ENCODE assay signal across 30 cellular contexts in the genomic region with DNA sequence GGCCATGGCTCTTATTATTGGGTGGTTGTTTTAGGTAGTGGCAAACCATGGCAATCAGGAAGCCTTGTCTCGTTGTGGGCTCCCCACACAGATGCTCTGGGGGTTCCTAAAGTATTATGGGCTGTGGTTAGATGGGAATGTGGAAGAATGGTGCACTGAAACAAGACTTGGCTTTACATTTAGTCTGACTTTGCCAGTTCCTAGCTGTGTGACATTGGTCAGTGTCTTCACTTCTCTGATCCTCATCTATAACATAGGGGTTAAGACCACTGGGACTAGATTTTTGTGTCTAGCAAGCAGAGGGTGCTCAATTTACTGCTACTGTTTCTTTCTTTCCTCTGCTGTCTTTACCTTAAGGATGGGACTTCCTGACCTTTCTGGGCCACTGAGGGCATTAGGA.
"Had no signal": no experiment of that assay in that cellular context is flagged by ENCODE, and none has a peak within 500 bp of the region (broad histone marks: within the 10 kb centered on the region; RNA-seq: fewer than 3 reads in every experiment).

No MANE protein-coding gene starts in this region.

- H3K36me3 ChIP-seq: left lung, lower lobe of right lung, neural progenitor cell, neutrophil, ovary, prostate gland, stomach, thyroid gland, transverse colon, upper lobe of left lung, vagina had no signal

- H3K4me3 Mint-ChIP-seq: naive thymus-derived CD8-positive, alpha-beta T cell; nephron; neural progenitor cell; stimulated activated naive B cell treated with anti-CD40 and anti-IgM and Interleukin-4, amounts not matched to agents 10 μg/mL and 1 μg/mL and 100 μg/mL, for 72 hours had no signal

- H3K27me3 ChIP-seq: neural progenitor cell, ovary, testis, thyroid gland, upper lobe of left lung, vagina had no signal

- H2AFZ ChIP-seq: neural progenitor cell had no signal

- DNase-seq: hippocampal formation; left colon; left lung; lower lobe of right lung; mammary epithelial cell; mesenchymal stem cell; naive thymus-derived CD8-positive, alpha-beta T cell; occipital lobe; ovary; posterior cingulate gyrus; retina; right cardiac atrium; stimulated activated CD4-positive, alpha-beta T cell treated with anti-CD3 and anti-CD28 coated beads, Interleukin-12 subunit alpha, Interleukin-12 subunit beta, amount 100 ng/mL, for 4 hours; stimulated activated CD4-positive, alpha-beta T cell treated with anti-CD3 and anti-CD28 coated beads, Interleukin-15, amount 100 ng/mL, for 24 hours; stimulated activated CD4-positive, alpha-beta T cell treated with anti-CD3 and anti-CD28 coated beads, Interleukin-2, amount 100 ng/mL, for 24 hours; stimulated activated CD4-positive, alpha-beta T cell treated with anti-CD3 and anti-CD28 coated beads, Interleukin-4, amount 100 ng/mL, for 1 hour; stimulated activated naive B cell treated with anti-CD40 and anti-IgM and Interleukin-4, amounts not matched to agents 10 μg/mL and 1 μg/mL and 100 μg/mL, for 72 hours; stimulated activated naive CD8-positive, alpha-beta T cell treated with anti-CD3 and anti-CD28 coated beads, Interleukin-15, Interleukin-2, amounts not matched to agents 100 U/mL and 50 U/mL, for 24 hours; stomach; testis; thyroid gland; transverse colon; upper lobe of left lung had no signal

- ATAC-seq: left colon; left lung; lower lobe of right lung; naive thymus-derived CD8-positive, alpha-beta T cell; right cardiac atrium; sciatic nerve; stimulated activated naive B cell treated with anti-CD40 and anti-IgM and Interleukin-4, amounts not matched to agents 10 μg/mL and 1 μg/mL and 100 μg/mL, for 72 hours; stimulated activated naive CD8-positive, alpha-beta T cell treated with anti-CD3 and anti-CD28 coated beads, Interleukin-15, Interleukin-2, amounts not matched to agents 100 U/mL and 50 U/mL, for 24 hours had no signal

- H3K4me1 ChIP-seq: left lung, lower lobe of right lung, neural progenitor cell, prostate gland, testis, transverse colon, upper lobe of left lung, vagina had no signal

- H3K9me3 ChIP-seq: left lung, lower lobe of right lung, neutrophil, ovary, prostate gland, testis, thyroid gland, transverse colon, upper lobe of left lung, vagina had no signal

- H3K27ac ChIP-seq: left lung, lower lobe of right lung, neural progenitor cell, neutrophil, ovary, prostate gland, skin epidermis, stomach, testis, thyroid gland, transverse colon, upper lobe of left lung, vagina had no signal

- H3K9me3 Mint-ChIP-seq: naive thymus-derived CD8-positive, alpha-beta T cell; nephron; neural progenitor cell had no signal

- H3K36me3 Mint-ChIP-seq: naive thymus-derived CD8-positive, alpha-beta T cell; neural progenitor cell had no signal

- H3K27ac Mint-ChIP-seq: nephron, neural progenitor cell had no signal

- H3K9ac ChIP-seq: neural progenitor cell had no signal

- H3K4me3 ChIP-seq: left lung, lower lobe of right lung, neural progenitor cell, ovary, prostate gland, skin epidermis, stomach, testis, thyroid gland, transverse colon, upper lobe of left lung, vagina had no signal

- H3K4me2 ChIP-seq: neural progenitor cell had no signal
